In genomic region chr10:121598261-121599249, GRCh38 we compare ENCODE assay signal across 8 cellular contexts. TPM values are rescaled to one million over a fixed set of nuclear protein-coding genes. Genes with fewer than 3 reads are reported as not detected.
A peak's percentile ranks its signal among the peaks of the same experiment; 100 is the strongest.
DNase-seq lines count a peak whose midpoint lies in the region; ATAC-seq and TF ChIP-seq lines count a peak whose summit lies in the region.

FGFR2 (minus strand) TSS chr10:121598444; CDS start chr10:121593817, 4,627 bp downstream.

- H3K4me3 ChIP-seq in HUES48 (ENCODE audit: low read depth, low read length) (peak within 1 kb of the TSS; percentile 66), mesendoderm (ENCODE audit: low read length) (peak within 1 kb of the TSS; percentile 71)

- H3K4ac ChIP-seq in mesendoderm (ENCODE audit: low read depth, low read length): no peak within 1 kb of the TSS

- H3K4me3 Mint-ChIP-seq in Calu3 (ENCODE audit: low read depth, unreplicated experiment): peak within 1 kb of the TSS; percentile 97

- peak within 1 kb of the TSS; percentile 91 for H3K4me2 ChIP-seq in mesendoderm (ENCODE audit: low read length)

- CTCF ChIA-PET in Calu3 (lab: Charles Lee): no interaction called here

- peak within 1 kb of the TSS; percentile 100 for H3K27ac ChIP-seq in HUES48 (ENCODE audit: low read depth, low read length)
- H3K27ac ChIP-seq in epithelial cell of prostate: peak within 1 kb of the TSS; percentile 58
- H3K27ac ChIP-seq in mesendoderm (ENCODE audit: low read depth, low read length): peak within 1 kb of the TSS; percentile 86
- peak within 1 kb of the TSS; percentile 94 for H3K27ac ChIP-seq in temporal lobe (ENCODE audit: low read depth, low read length)

- DNase-seq in Calu3 (peak; percentile 89), SW480 (ENCODE audit: low spot score) (peak; percentile 75), epithelial cell of prostate (ENCODE audit: low read depth, low spot score) (no peak), mesendoderm (peak; percentile 92), AML-193 (lab: John Stamatoyannopoulos, UW) (no peak)

- peaks cover 49% of the 10 kb centered on the region for H3K4me1 ChIP-seq in HUES48 (ENCODE audit: control insufficient read depth, insufficient read depth, low read length)
- H3K4me1 ChIP-seq in mesendoderm (ENCODE audit: control insufficient read depth, low read depth, low read length): peaks cover 17% of the 10 kb centered on the region

- peaks cover 4% of the 10 kb centered on the region for H3K79me1 ChIP-seq in mesendoderm (ENCODE audit: low read length)

- peaks cover 8% of the 10 kb centered on the region for H3K27me3 ChIP-seq in HUES48 (ENCODE audit: control insufficient read depth, insufficient read depth, low read length)
- H3K27me3 ChIP-seq in mesendoderm (ENCODE audit: insufficient read depth, low read length, poor library complexity): no peaks in the 10 kb centered on the region

- no CpG with 5 or more reads among the region's 92 CpGs for WGBS in mesendoderm (ENCODE audit: extremely low coverage, insufficient coverage, low lambda C conversion rate)

- H3K9ac ChIP-seq in HUES48 (ENCODE audit: low read depth, low read length) (peak within 1 kb of the TSS; percentile 86), mesendoderm (ENCODE audit: low read length) (peak within 1 kb of the TSS; percentile 78)

- no peak within 1 kb of the TSS for H3K27ac Mint-ChIP-seq in Calu3 (ENCODE audit: unreplicated experiment)

- H2BK120ac ChIP-seq in mesendoderm (ENCODE audit: low read depth, low read length): peak within 1 kb of the TSS; percentile 10

- H3K36me3 Mint-ChIP-seq in Calu3 (ENCODE audit: insufficient read depth, unreplicated experiment): peaks cover 34% of the 10 kb centered on the region

- no peaks in the 10 kb centered on the region for H3K27me3 Mint-ChIP-seq in Calu3 (ENCODE audit: unreplicated experiment)

- H3K36me3 ChIP-seq in HUES48 (ENCODE audit: control insufficient read depth, insufficient read depth, low read length) (peaks cover 16% of the 10 kb centered on the region), mesendoderm (ENCODE audit: control insufficient read depth, insufficient read depth, low read length) (no peaks in the 10 kb centered on the region)

- peak within 1 kb of the TSS; percentile 94 for H3K18ac ChIP-seq in mesendoderm (ENCODE audit: low read length)

- peaks cover 4% of the 10 kb centered on the region for H3K4me1 Mint-ChIP-seq in Calu3 (ENCODE audit: low read depth, unreplicated experiment)

- H3K56ac ChIP-seq in mesendoderm (ENCODE audit: low read length): peak within 1 kb of the TSS; percentile 93

- peaks cover 7% of the 10 kb centered on the region for H3K79me2 ChIP-seq in mesendoderm (ENCODE audit: control insufficient read depth, insufficient read depth, low read length)

- ATAC-seq in GM19452 (IDR thresholded peaks at IDR 0.05; ENCODE audit: unreplicated experiment): peak; percentile 91

- H2BK15ac ChIP-seq in mesendoderm (replicated peaks; ENCODE audit: low read depth): no peak within 1 kb of the TSS

- H4K8ac ChIP-seq in mesendoderm (ENCODE audit: low read depth, low read length): no peak within 1 kb of the TSS

- no peak within 1 kb of the TSS for H3K23ac ChIP-seq in mesendoderm (ENCODE audit: low read length)

- peak within 1 kb of the TSS; percentile 59 for H2BK5ac ChIP-seq in mesendoderm (ENCODE audit: low read length)

- H2AK5ac ChIP-seq in mesendoderm (ENCODE audit: low read length): no peak within 1 kb of the TSS

- intact Hi-C loops in Calu3 (cut with micrococcal nuclease; ENCODE audit: unreplicated experiment): loop anchor here (5.0 to 10.0 kb wide), 2 partner anchors 64 to 271 kb away; no protein-coding TSS in a partner anchor

- H3K9me3 ChIP-seq in HUES48 (ENCODE audit: control insufficient read depth, insufficient read depth, low read length): no peaks in the 10 kb centered on the region

- no TSS peak for BruUV-seq in Calu3 (replicated peaks; lab: Mats Ljungman, UMichigan)

- no peaks in the 10 kb centered on the region for H3K9me3 Mint-ChIP-seq in Calu3 (ENCODE audit: low read depth, unreplicated experiment)

- TF ChIP-seq CTCF in Calu3 (IDR thresholded peaks at IDR 0.05; ENCODE audit: unreplicated experiment): no peak

- no peak within 1 kb of the TSS for H4K5ac ChIP-seq in mesendoderm (ENCODE audit: low read length)

RNA-seq across cellular contexts. Expression of gene FGFR2, which starts in this region (rescaled TPM):
- total RNA-seq in Calu3 (2022): 53.6 and 57.9 TPM in 2 replicates
- polyA plus RNA-seq in mesendoderm (2013, experiment 1 of 2): 14.4 TPM
- polyA plus RNA-seq in mesendoderm (2013, experiment 2 of 2): 14.3 TPM
- total RNA-seq in temporal lobe: 46.7 TPM

Comparison
In these comparisons a context has a peak if more than half of its experiments do, and no peak if none do; other contexts are left out.
1. DNase-seq: peak in Calu3 (single experiment), SW480 (single experiment) and mesendoderm (single experiment); none in epithelial cell of prostate (single experiment) and AML-193 (0 of 2).
2. Peak in every context shown above with its lines, with median percentiles within 50 percentile points of each other: H3K27ac ChIP-seq.